23 cellular contexts compared by ENCODE assay signal in the genomic region with DNA sequence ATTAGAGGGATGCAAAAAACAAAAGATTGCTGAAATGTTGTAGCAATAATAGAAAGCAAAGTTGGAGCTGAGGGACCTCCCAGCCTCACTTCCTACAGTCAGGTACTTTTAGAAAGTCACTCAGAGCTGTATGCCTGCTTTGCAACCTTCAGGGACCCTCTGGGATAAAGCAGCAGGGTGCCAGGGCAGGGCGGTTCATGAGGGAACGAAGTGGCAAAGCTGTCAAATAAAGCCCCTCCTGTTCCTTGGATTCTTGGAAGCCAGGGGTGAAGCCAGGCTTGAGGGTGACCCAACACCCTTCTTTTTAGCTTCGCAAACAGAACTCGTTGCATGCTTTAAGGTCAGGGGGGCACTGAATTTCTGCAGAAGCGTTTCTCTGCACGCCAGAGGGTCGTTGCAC. TPM values are rescaled to one million over a fixed set of nuclear protein-coding genes. Genes with fewer than 3 reads are reported as not detected.
DNase-seq lines count a peak whose midpoint lies in the region; ATAC-seq, FAIRE-seq and TF ChIP-seq lines count a peak whose summit lies in the region.
"Had no signal": no experiment of that assay in that cellular context is flagged by ENCODE, and none has a peak within 500 bp of the region (broad histone marks: within the 10 kb centered on the region; RNA-seq: fewer than 3 reads in every experiment).

No MANE protein-coding gene starts in this region.

- H3K9me3 ChIP-seq in kidney (ENCODE audit: control insufficient read depth in 1 of 2, low read length in 2 of 2) = no peaks in the 10 kb centered on the region
- H3K9me3 ChIP-seq in prostate gland = no peaks in the 10 kb centered on the region
- H3K9me3 ChIP-seq in mesenchymal stem cell (ENCODE audit: control insufficient read depth, low read length) = no peaks in the 10 kb centered on the region
- H3K9me3 ChIP-seq in CD8-positive, alpha-beta memory T cell (ENCODE audit: low read length) = no peaks in the 10 kb centered on the region

- DNase-seq in GM23338 (ENCODE audit: low spot score) (peak; percentile 43), kidney (no peak), prostate gland (ENCODE audit: low spot score) (no peak), mesenchymal stem cell (no peak)
- DNase-seq in CD8-positive, alpha-beta memory T cell = no peak
- DNase-seq: activated CD8-positive, alpha-beta T cell treated with anti-CD3 and anti-CD28 coated beads, Interleukin-2, amount 10 ng/mL, durations not matched to agents 7 days and 5 days; activated T-cell treated with anti-CD3 and anti-CD28 coated beads, Interleukin-2, amount 50 U/mL, for 72 hours; CD4-positive, alpha-beta memory T cell; DND-41; dorsolateral prefrontal cortex; left colon; naive B cell; NCI-H1694 treated with DMSO at 0.1 percent for 48 hours; SIG-M5; stimulated activated CD4-positive, alpha-beta T cell treated with anti-CD3 and anti-CD28 coated beads, Interleukin-15, amount 100 ng/mL, for 24 hours; stimulated activated naive CD4-positive, alpha-beta T cell had no signal

- peak overlapping the region; percentile 85 for H3K4me3 Mint-ChIP-seq in GM23338
- peak overlapping the region; percentile 74 to 83 (median 79) for H3K4me3 Mint-ChIP-seq in brain
- no peak overlapping the region for H3K4me3 Mint-ChIP-seq in CD8-positive, alpha-beta memory T cell
- H3K4me3 Mint-ChIP-seq: activated CD8-positive, alpha-beta T cell treated with anti-CD3 and anti-CD28 coated beads, Interleukin-2, amount 10 ng/mL, durations not matched to agents 7 days and 5 days; activated naive CD8-positive, alpha-beta T cell; T-helper 1 cell treated with Interleukin-12 subunit alpha and Interleukin-12 subunit beta and Interleukin-4 antibody, amounts not matched to agents 30 μg/mL and 1 μg/mL, for 36 hours had no signal

- H3K27me3 Mint-ChIP-seq in GM23338 (ENCODE audit: insufficient read depth, low read depth, poor library complexity) = peaks cover 26% of the 10 kb centered on the region
- H3K27me3 Mint-ChIP-seq in brain = peaks cover 44% of the 10 kb centered on the region
- peaks cover 29 to 64% of the 10 kb centered on the region in 2 donors for H3K27me3 Mint-ChIP-seq in CD8-positive, alpha-beta memory T cell

- TF ChIP-seq POLR2A in prostate gland (IDR thresholded peaks at IDR 0.05) = no peak

- H2BK5ac ChIP-seq in mesenchymal stem cell (ENCODE audit: low read depth, low read length, poor library complexity, severe bottlenecking) = no peak overlapping the region

- no peak overlapping the region for H3K18ac ChIP-seq in mesenchymal stem cell (ENCODE audit: low read depth in 1 of 2, low read length in 2 of 2)

- H3K14ac ChIP-seq in mesenchymal stem cell (ENCODE audit: low read length in 2 of 2) = no peak overlapping the region

- H3K36me3 ChIP-seq in GM23338 (ENCODE audit: insufficient read depth) (no peaks in the 10 kb centered on the region), kidney (ENCODE audit: control insufficient read depth in 1 of 2, insufficient read depth in 2 of 2, low read length in 2 of 2) (no peaks in the 10 kb centered on the region), prostate gland (no peaks in the 10 kb centered on the region), mesenchymal stem cell (ENCODE audit: control insufficient read depth in 1 of 2, insufficient read depth in 2 of 2, low read depth in 1 of 2, low read length in 2 of 2) (no peaks in the 10 kb centered on the region)
- H3K36me3 ChIP-seq in CD8-positive, alpha-beta memory T cell (ENCODE audit: insufficient read depth, low read length) = no peaks in the 10 kb centered on the region

- no peaks in the 10 kb centered on the region for H3K36me3 Mint-ChIP-seq in GM23338 (ENCODE audit: low read depth)
- H3K36me3 Mint-ChIP-seq in brain = no peaks in the 10 kb centered on the region
- peaks cover 0 to 1% (median 0%) of the 10 kb centered on the region in 3 donors for H3K36me3 Mint-ChIP-seq in CD8-positive, alpha-beta memory T cell
- H3K36me3 Mint-ChIP-seq: CD4-positive, alpha-beta memory T cell; naive B cell had no signal

- H3K4me2 ChIP-seq in GM23338 = peak overlapping the region; percentile 80
- H3K4me2 ChIP-seq in mesenchymal stem cell (ENCODE audit: low read length, poor library complexity, severe bottlenecking) = no peak overlapping the region

- POLR2A ChIA-PET in CD8-positive, alpha-beta memory T cell (lab: Charles Lee) = no interaction called here

- no peak overlapping the region for H3K27ac Mint-ChIP-seq in GM23338
- peak overlapping the region in 1 of 5 experiments; percentile 33 for H3K27ac Mint-ChIP-seq in brain
- H3K27ac Mint-ChIP-seq in CD8-positive, alpha-beta memory T cell = no peak overlapping the region
- H3K27ac Mint-ChIP-seq: activated CD8-positive, alpha-beta T cell treated with anti-CD3 and anti-CD28 coated beads, Interleukin-2, amount 10 ng/mL, durations not matched to agents 7 days and 5 days; activated naive CD8-positive, alpha-beta T cell; activated T-cell treated with anti-CD3 and anti-CD28 coated beads, Interleukin-2, amount 50 U/mL, for 72 hours; CD4-positive, alpha-beta memory T cell; naive B cell; T-helper 1 cell treated with Interleukin-12 subunit alpha and Interleukin-12 subunit beta and Interleukin-4 antibody, amounts not matched to agents 30 μg/mL and 1 μg/mL, for 36 hours had no signal

- H3K4me3 ChIP-seq in GM23338 (peak overlapping the region; percentile 80), kidney (ENCODE audit: low read length in 2 of 2) (peak overlapping the region; percentile 43 to 59), prostate gland (peak overlapping the region; percentile 45 to 46), mesenchymal stem cell (ENCODE audit: insufficient read depth in 1 of 2, low read depth in 1 of 2, low read length in 2 of 2) (no peak overlapping the region)
- H3K4me3 ChIP-seq in CD8-positive, alpha-beta memory T cell (ENCODE audit: low read length) = no peak overlapping the region

- H3K79me2 ChIP-seq in GM23338 (replicated peaks; ENCODE audit: insufficient read depth) = no peaks in the 10 kb centered on the region

- no peaks in the 10 kb centered on the region for H3K9me3 Mint-ChIP-seq in GM23338
- H3K9me3 Mint-ChIP-seq in brain = peaks cover 0 to 6% (median 0%) of the 10 kb centered on the region in 5 experiments
- H3K9me3 Mint-ChIP-seq in CD8-positive, alpha-beta memory T cell = no peaks in the 10 kb centered on the region
- H3K9me3 Mint-ChIP-seq: activated T-cell treated with anti-CD3 and anti-CD28 coated beads, Interleukin-2, amount 50 U/mL, for 72 hours; CD4-positive, alpha-beta memory T cell; T-helper 1 cell treated with Interleukin-12 subunit alpha and Interleukin-12 subunit beta and Interleukin-4 antibody, amounts not matched to agents 30 μg/mL and 1 μg/mL, for 36 hours had no signal

- no peak overlapping the region for H4K91ac ChIP-seq in mesenchymal stem cell (ENCODE audit: low read length)

- no peak overlapping the region for H2BK15ac ChIP-seq in mesenchymal stem cell (ENCODE audit: low read depth, poor library complexity, severe bottlenecking)

- no peak overlapping the region for H2BK120ac ChIP-seq in mesenchymal stem cell (ENCODE audit: low read depth, low read length)

- no peak overlapping the region for H3K27ac ChIP-seq in GM23338 (ENCODE audit: low read depth)
- no peak overlapping the region for H3K27ac ChIP-seq in kidney (ENCODE audit: low read depth in 2 of 2, low read length in 2 of 2)
- peak overlapping the region; percentile 70 to 75 for H3K27ac ChIP-seq in prostate gland
- no peak overlapping the region for H3K27ac ChIP-seq in mesenchymal stem cell (ENCODE audit: low read length, poor library complexity, severe bottlenecking)
- H3K27ac ChIP-seq in CD8-positive, alpha-beta memory T cell (ENCODE audit: low read depth, low read length) = no peak overlapping the region

- CTCF ChIA-PET in CD8-positive, alpha-beta memory T cell (lab: Charles Lee) = no interaction called here

- TF ChIP-seq CTCF in GM23338 (conservative IDR thresholded peaks at IDR 0.05; ENCODE audit: low read depth in 2 of 2) (no peak), brain (conservative IDR thresholded peaks at IDR 0.05) (no peak), kidney (IDR thresholded peaks at IDR 0.05; ENCODE audit: borderline replicate concordance, extremely low read depth, insufficient read depth) (no peak), prostate gland (IDR thresholded peaks at IDR 0.05) (no peak)

- H3K4ac ChIP-seq in mesenchymal stem cell (ENCODE audit: low read depth in 1 of 2, low read length in 2 of 2) = no peak overlapping the region

- intact Hi-C loops in kidney (cut with DNase I) (no loop called here), prostate gland (cut with DNase I) (no loop called here)

- no peaks in the 10 kb centered on the region for H3K79me1 ChIP-seq in mesenchymal stem cell (replicated peaks; ENCODE audit: low read length, poor library complexity, severe bottlenecking)

- peak overlapping the region; percentile 98; the same call in 1 of the 2 replicates for H2AFZ ChIP-seq in GM23338
- no peak overlapping the region for H2AFZ ChIP-seq in mesenchymal stem cell (ENCODE audit: low read depth, low read length)

- WGBS in prostate gland = 44% methylated on average over 7 of the region's 7 CpGs
- WGBS in mesenchymal stem cell = 38% methylated on average over 7 of the region's 7 CpGs

- no peak for FAIRE-seq in kidney (lab: Jason Lieb, UNC)
- FAIRE-seq: HTR-8/SVneo had no signal

- H3K27me3 ChIP-seq in GM23338 (ENCODE audit: insufficient read depth) (peaks cover 26% of the 10 kb centered on the region), prostate gland (replicated peaks; ENCODE audit: insufficient read depth) (no peaks in the 10 kb centered on the region), mesenchymal stem cell (ENCODE audit: control insufficient read depth in 1 of 2, insufficient read depth in 1 of 2, low read length in 2 of 2) (peaks cover 71 to 79% of the 10 kb centered on the region in 2 experiments)
- H3K27me3 ChIP-seq in CD8-positive, alpha-beta memory T cell (ENCODE audit: insufficient read depth, low read length, poor library complexity, severe bottlenecking) = peaks cover 19% of the 10 kb centered on the region

- no peaks in the 10 kb centered on the region for H3F3A ChIP-seq in GM23338 (replicated peaks; ENCODE audit: low read depth)

- ATAC-seq in GM23338 (peak; percentile 6), HG03378 (IDR thresholded peaks at IDR 0.05; ENCODE audit: unreplicated experiment) (no peak), GM21576 (IDR thresholded peaks at IDR 0.05; ENCODE audit: unreplicated experiment) (no peak)
- ATAC-seq: activated T-cell treated with anti-CD3 and anti-CD28 coated beads, Interleukin-2, amount 50 U/mL, for 72 hours had no signal

- H2BK12ac ChIP-seq in mesenchymal stem cell (ENCODE audit: low read length in 2 of 2) = no peak overlapping the region

- H4K8ac ChIP-seq in mesenchymal stem cell (ENCODE audit: low read length) = no peak overlapping the region

- no peak overlapping the region for H3K9ac ChIP-seq in kidney (ENCODE audit: low read length in 2 of 2)
- H3K9ac ChIP-seq in mesenchymal stem cell (ENCODE audit: low read length) = no peak overlapping the region

- peaks cover 21% of the 10 kb centered on the region for H3K4me1 ChIP-seq in GM23338 (ENCODE audit: insufficient read depth)
- no peaks in the 10 kb centered on the region for H3K4me1 ChIP-seq in kidney (ENCODE audit: control insufficient read depth in 1 of 2, insufficient read depth in 1 of 2, low read depth in 1 of 2, low read length in 2 of 2)
- H3K4me1 ChIP-seq in prostate gland (replicated peaks) = no peaks in the 10 kb centered on the region
- peaks cover 6% of the 10 kb centered on the region for H3K4me1 ChIP-seq in mesenchymal stem cell (ENCODE audit: control insufficient read depth, insufficient read depth, low read depth, low read length)
- H3K4me1 ChIP-seq in CD8-positive, alpha-beta memory T cell (ENCODE audit: insufficient read depth, low read length) = no peaks in the 10 kb centered on the region

- H4K20me1 ChIP-seq in GM23338 (replicated peaks; ENCODE audit: insufficient read depth) = no peaks in the 10 kb centered on the region

- no peaks in the 10 kb centered on the region for H3K9me2 ChIP-seq in GM23338 (ENCODE audit: insufficient read depth)

- H2AK5ac ChIP-seq in mesenchymal stem cell (ENCODE audit: low read length, severe bottlenecking) = no peak overlapping the region

- H3K4me1 Mint-ChIP-seq in GM23338 (peaks cover 26% of the 10 kb centered on the region), brain (peaks cover 15% of the 10 kb centered on the region)
- peaks cover 2 to 8% (median 4%) of the 10 kb centered on the region in 3 donors for H3K4me1 Mint-ChIP-seq in CD8-positive, alpha-beta memory T cell

- no peak overlapping the region for H3K23ac ChIP-seq in mesenchymal stem cell (ENCODE audit: low read length in 2 of 2)

RNA-seq across cellular contexts. Expression of a gene that starts 0.8 kb away (rescaled TPM):
- 2.1 and 2.3 TPM in 2 replicates for total RNA-seq in GM23338 (2014; rRNA removed; shearing (Covaris generic))
- polyA plus RNA-seq in GM23338 (2016; fragmentation: Nextera tagmentation; extraction: Ambion mirVana) = 2.1 and 2.9 TPM in 2 replicates
- polyA plus RNA-seq in brain (ENCODE audit: insufficient read depth, low read depth, low replicate concordance) = 1.2 TPM
- 2.2 TPM for total RNA-seq in kidney
- polyA plus RNA-seq in kidney (ENCODE audit: insufficient read depth, low read depth, low replicate concordance) = 2.6 TPM
- total RNA-seq in prostate gland = 10 to 100 TPM; 43.7 to 56.1 TPM
- not detected for polyA plus RNA-seq in mesenchymal stem cell (2013, experiment 1 of 2)
- not detected for polyA plus RNA-seq in mesenchymal stem cell (2013, experiment 2 of 2)
- not detected for total RNA-seq in CD8-positive, alpha-beta memory T cell
- polyA plus RNA-seq in CD8-positive, alpha-beta memory T cell = not detected
- total RNA-seq: activated CD8-positive, alpha-beta T cell treated with anti-CD3 and anti-CD28 coated beads, Interleukin-2, amount 10 ng/mL, durations not matched to agents 7 days and 5 days; CD4-positive, alpha-beta memory T cell; NCI-H460 had no signal
- polyA plus RNA-seq: CD4-positive, alpha-beta memory T cell had no signal

Comparison
In these comparisons a context has a peak if more than half of its experiments do, and no peak if none do; other contexts are left out.
1. H3K27ac ChIP-seq: peak in prostate gland (2 of 2); none in GM23338 (single experiment), kidney (0 of 2), mesenchymal stem cell (single experiment) and CD8-positive, alpha-beta memory T cell (single experiment).
2. H3K4me3 ChIP-seq: peak in GM23338 (single experiment), kidney (2 of 2) and prostate gland (2 of 2); none in mesenchymal stem cell (0 of 2) and CD8-positive, alpha-beta memory T cell (single experiment).
3. H3K4me3 Mint-ChIP-seq: peak in GM23338 (single experiment) and brain (5 of 5); none in CD8-positive, alpha-beta memory T cell (0 of 7).
4. RNA of a gene that starts 0.8 kb away (total RNA-seq): 43.7 to 56.1 TPM in prostate gland; 2.2 TPM in kidney (single experiment), 2.1 to 2.3 TPM in GM23338 and not detected in CD8-positive, alpha-beta memory T cell; every median in the first group is over 10 times any median in the second.